13 cellular contexts compared by ENCODE assay signal in the genomic region with DNA sequence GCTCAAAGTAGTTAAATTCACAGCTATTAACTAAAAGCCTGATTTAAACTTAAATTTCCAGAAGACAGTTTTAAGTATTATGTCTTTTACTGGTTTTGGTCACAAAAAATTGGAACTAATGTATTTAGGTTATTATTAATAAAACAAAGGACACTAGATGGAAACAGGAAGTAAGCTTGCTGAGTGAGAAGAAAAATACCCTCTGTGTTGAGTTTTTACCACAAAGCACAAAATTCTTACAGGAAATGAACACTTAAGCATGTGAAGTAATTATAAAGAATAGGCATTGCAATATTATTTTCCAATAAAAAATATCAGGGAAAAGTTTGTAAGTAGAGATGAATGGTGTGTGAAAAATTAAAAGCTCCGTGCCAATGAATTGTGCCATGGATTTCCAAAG. TPM values are rescaled to one million over a fixed set of nuclear protein-coding genes. Genes with fewer than 3 reads are reported as not detected.
A peak's percentile ranks its signal among the peaks of the same experiment; 100 is the strongest.
DNase-seq lines count a peak whose midpoint lies in the region; ATAC-seq and TF ChIP-seq lines count a peak whose summit lies in the region.
"Had no signal": no experiment of that assay in that cellular context is flagged by ENCODE, and none has a peak within 500 bp of the region (broad histone marks: within the 10 kb centered on the region; RNA-seq: fewer than 3 reads in every experiment).

No MANE protein-coding gene starts in this region.

- H3K27ac ChIP-seq in adrenal gland (peak overlapping the region in 3 of 5 donors; percentile 27 to 39 (median 36)), spleen (peak overlapping the region; percentile 23 to 85 (median 78))
- H3K27ac ChIP-seq: hepatocyte had no signal

- H3K4me3 ChIP-seq in adrenal gland (no peak overlapping the region), spleen (no peak overlapping the region)
- H3K4me3 ChIP-seq: body of pancreas, hepatocyte, lower lobe of right lung had no signal

- intact Hi-C loops in adrenal gland (cut with DNase I) (no loop called here), spleen (cut with DNase I; ENCODE audit: low total_unique reads) (no loop called here)

- H3K9me3 ChIP-seq in adrenal gland (replicated peaks in 1 of 3) (no peaks in the 10 kb centered on the region), spleen (no peaks in the 10 kb centered on the region)
- H3K9me3 ChIP-seq: body of pancreas, lower lobe of right lung had no signal

- peak overlapping the region; percentile 40 for H3K27ac Mint-ChIP-seq in activated T-cell treated with anti-CD3 and anti-CD28 coated beads, Interleukin-2, amount 50 U/mL, for 72 hours
- H3K27ac Mint-ChIP-seq in activated T-cell treated with anti-CD3 and anti-CD28 coated beads, Interleukin-2, amount 50 U/mL, for 24 hours, result no peak overlapping the region

- H3K36me3 Mint-ChIP-seq in activated T-cell treated with anti-CD3 and anti-CD28 coated beads, Interleukin-2, amount 50 U/mL, for 72 hours (ENCODE audit: insufficient read depth in 2 of 2), result peaks cover 0 to 3% of the 10 kb centered on the region in 2 donors
- peaks cover 19% of the 10 kb centered on the region for H3K36me3 Mint-ChIP-seq in activated T-cell treated with anti-CD3 and anti-CD28 coated beads, Interleukin-2, amount 50 U/mL, for 24 hours (ENCODE audit: low read depth)

- H3K4me3 Mint-ChIP-seq in activated T-cell treated with anti-CD3 and anti-CD28 coated beads, Interleukin-2, amount 50 U/mL, for 72 hours, result no peak overlapping the region
- no peak overlapping the region for H3K4me3 Mint-ChIP-seq in activated T-cell treated with anti-CD3 and anti-CD28 coated beads, Interleukin-2, amount 50 U/mL, for 24 hours

- H3K36me3 ChIP-seq in adrenal gland (replicated peaks in 1 of 2) (no peaks in the 10 kb centered on the region), spleen (no peaks in the 10 kb centered on the region)
- H3K36me3 ChIP-seq: lower lobe of right lung had no signal

- H3K4me1 ChIP-seq in adrenal gland (replicated peaks in 1 of 2) (peaks cover 35 to 79% of the 10 kb centered on the region in 2 donors), spleen (peaks cover 47 to 100% (median 76%) of the 10 kb centered on the region in 6 donors)

- H3K27me3 Mint-ChIP-seq in activated T-cell treated with anti-CD3 and anti-CD28 coated beads, Interleukin-2, amount 50 U/mL, for 72 hours (ENCODE audit: low read depth), result no peaks in the 10 kb centered on the region
- no peaks in the 10 kb centered on the region for H3K27me3 Mint-ChIP-seq in activated T-cell treated with anti-CD3 and anti-CD28 coated beads, Interleukin-2, amount 50 U/mL, for 24 hours

- TF ChIP-seq POLR2A in adrenal gland (IDR thresholded peaks at IDR 0.05) (no peak), spleen (IDR thresholded peaks at IDR 0.05) (no peak)

- no peaks in the 10 kb centered on the region for H3K9me3 Mint-ChIP-seq in activated T-cell treated with anti-CD3 and anti-CD28 coated beads, Interleukin-2, amount 50 U/mL, for 72 hours
- H3K9me3 Mint-ChIP-seq in activated T-cell treated with anti-CD3 and anti-CD28 coated beads, Interleukin-2, amount 50 U/mL, for 24 hours, result no peaks in the 10 kb centered on the region

- H3K27me3 ChIP-seq in adrenal gland (no peaks in the 10 kb centered on the region), spleen (replicated peaks in 1 of 7) (no peaks in the 10 kb centered on the region)
- H3K27me3 ChIP-seq: body of pancreas, hepatocyte had no signal

- TF ChIP-seq CTCF in adrenal gland (IDR thresholded peaks at IDR 0.05) (no peak), spleen (IDR thresholded peaks at IDR 0.05 in 8 of 11, conservative IDR thresholded peaks at IDR 0.05 in 3 of 11) (no peak)

- no peak for DNase-seq in activated T-cell treated with anti-CD3 and anti-CD28 coated beads, Interleukin-2, amount 50 U/mL, for 72 hours
- DNase-seq in activated T-cell treated with anti-CD3 and anti-CD28 coated beads, Interleukin-2, amount 50 U/mL, for 24 hours, result no peak
- DNase-seq in Kasumi-1 (lab: John Stamatoyannopoulos, UW), result peak; percentile 26 to 51
- DNase-seq in adrenal gland, result no peak
- DNase-seq in spleen, result no peak
- no peak for DNase-seq in stimulated activated CD4-positive, alpha-beta T cell treated with anti-CD3 and anti-CD28 coated beads, Interleukin-15, amount 100 ng/mL, for 24 hours
- no peak for DNase-seq in SHP77 (lab: John Stamatoyannopoulos, UW)
- DNase-seq: body of pancreas; lower lobe of right lung; NCI-H2081; NK-92 treated with Interleukin-12 subunit alpha and Interleukin-12 subunit beta, amount 100 ng/mL, for 24 hours had no signal

- peaks cover 28% of the 10 kb centered on the region for H3K4me1 Mint-ChIP-seq in activated T-cell treated with anti-CD3 and anti-CD28 coated beads, Interleukin-2, amount 50 U/mL, for 72 hours (ENCODE audit: low read depth)
- H3K4me1 Mint-ChIP-seq in activated T-cell treated with anti-CD3 and anti-CD28 coated beads, Interleukin-2, amount 50 U/mL, for 24 hours (ENCODE audit: low read depth), result peaks cover 53% of the 10 kb centered on the region

- no peak for ATAC-seq in activated T-cell treated with anti-CD3 and anti-CD28 coated beads, Interleukin-2, amount 50 U/mL, for 72 hours (replicated peaks in 1 of 2)
- no peak for ATAC-seq in GM21381 (IDR thresholded peaks at IDR 0.05; ENCODE audit: unreplicated experiment)
- ATAC-seq: body of pancreas, lower lobe of right lung had no signal

- 78 to 87% (median 80%) methylated on average over 1 of the region's 1 CpG for WGBS in adrenal gland, 4 donors
- 38 to 79% (median 70%) methylated on average over 1 of the region's 1 CpG for WGBS in spleen, 5 donors

RNA-seq across cellular contexts. Expression of a gene that starts 46.3 kb away (rescaled TPM):
- 10 to 100 TPM; 23.6 to 26.6 TPM for total RNA-seq in activated T-cell treated with anti-CD3 and anti-CD28 coated beads, Interleukin-2, amount 50 U/mL, for 72 hours
- total RNA-seq in adrenal gland (10 to 100 TPM; 52.8 to 89.3 (median 74.5) TPM), spleen (10 to 100 TPM; 45.2 to 79.3 (median 69.8) TPM)
- polyA plus RNA-seq in adrenal gland (10 to 100 TPM; 11.0 to 43.6 (median 14.7) TPM), spleen (1 to 10 TPM; 6.1 to 8.9 (median 6.1) TPM)

Comparison
In these comparisons a context has a peak if more than half of its experiments do, and no peak if none do; other contexts are left out.
1. DNase-seq: peak in Kasumi-1 (2 of 2); none in activated T-cell treated with anti-CD3 and anti-CD28 coated beads, Interleukin-2, amount 50 U/mL, for 72 hours (0 of 2), activated T-cell treated with anti-CD3 and anti-CD28 coated beads, Interleukin-2, amount 50 U/mL, for 24 hours (single experiment), adrenal gland (0 of 7), spleen (single experiment), stimulated activated CD4-positive, alpha-beta T cell treated with anti-CD3 and anti-CD28 coated beads, Interleukin-15, amount 100 ng/mL, for 24 hours (single experiment) and SHP77 (0 of 2).